In the genomic region with DNA sequence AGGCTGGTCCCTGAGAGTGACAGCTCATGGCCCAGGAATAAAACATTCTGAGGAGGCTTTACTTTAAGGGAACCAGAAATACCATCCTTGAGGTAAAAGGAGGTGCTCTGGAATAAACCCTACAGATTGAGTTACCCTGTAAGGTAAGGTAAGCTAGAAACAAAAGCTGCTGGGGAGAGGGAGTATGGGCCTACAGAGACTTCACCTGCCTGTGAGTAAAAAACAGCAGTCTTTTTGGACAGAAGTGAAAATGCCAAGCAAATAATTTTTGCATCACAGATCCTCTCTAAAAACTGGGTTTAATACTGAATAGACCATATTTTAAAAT, we compare ENCODE assay signal across 1 cellular context.
TF ChIP-seq lines count a peak whose summit lies in the region.

No MANE protein-coding gene starts in this region.

TF ChIP-seq in liver, 16 proteins besides CTCF, POLR2A, EP300 and RAD21 (continued from another document):
- TF ChIP-seq, protein P1, sequence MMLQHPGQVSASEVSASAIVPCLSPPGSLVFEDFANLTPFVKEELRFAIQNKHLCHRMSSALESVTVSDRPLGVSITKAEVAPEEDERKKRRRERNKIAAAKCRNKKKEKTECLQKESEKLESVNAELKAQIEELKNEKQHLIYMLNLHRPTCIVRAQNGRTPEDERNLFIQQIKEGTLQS (IDR thresholded peaks at IDR 0.05): no peak
- TF ChIP-seq NR2F2 (IDR thresholded peaks at IDR 0.05): no peak
